ENCODE assay signal across 25 cellular contexts in the genomic region with DNA sequence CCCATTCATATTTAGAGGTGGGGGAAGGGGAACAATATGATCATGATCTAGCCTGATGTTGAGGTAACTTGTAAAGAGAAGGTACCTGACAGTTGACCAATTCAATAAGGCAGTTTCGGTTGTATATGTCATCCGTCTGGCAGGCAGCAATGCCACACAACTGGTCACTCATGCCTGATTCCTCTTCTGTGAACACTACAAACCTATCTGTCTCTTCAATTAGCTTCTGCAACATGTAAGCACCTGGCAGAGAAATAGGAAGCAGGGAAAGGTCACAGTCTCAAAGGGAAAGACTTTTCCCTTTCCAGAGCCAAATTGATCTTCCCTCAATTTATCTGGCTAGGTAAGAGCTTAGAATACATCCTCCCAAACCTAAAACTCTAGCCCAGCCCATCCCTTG.
"Had no signal": no experiment of that assay in that cellular context is flagged by ENCODE, and none has a peak within 500 bp of the region (broad histone marks: within the 10 kb centered on the region; RNA-seq: fewer than 3 reads in every experiment).

No MANE protein-coding gene starts in this region.

- H3K4me1 Mint-ChIP-seq: nephron; stimulated activated naive CD8-positive, alpha-beta T cell treated with anti-CD3 and anti-CD28 coated beads, Interleukin-15, amount 100 ng/mL, for 72 hours had no signal

- H3K27ac ChIP-seq: colonic mucosa, pancreas, skin epidermis, tibial nerve, upper lobe of right lung, vagina had no signal

- H3K4me3 Mint-ChIP-seq: endodermal cell; immature natural killer cell; naive B cell; nephron; stimulated activated naive B cell treated with anti-CD40 and anti-IgM and Interleukin-4, amounts not matched to agents 10 μg/mL and 1 μg/mL and 100 μg/mL, for 72 hours; stimulated activated naive CD8-positive, alpha-beta T cell treated with anti-CD3 and anti-CD28 coated beads, Interleukin-15, amount 100 ng/mL, for 72 hours had no signal

- ATAC-seq: sciatic nerve; stimulated activated naive B cell treated with anti-CD40 and anti-IgM and Interleukin-4, amounts not matched to agents 10 μg/mL and 1 μg/mL and 100 μg/mL, for 72 hours; stimulated activated naive CD8-positive, alpha-beta T cell treated with anti-CD3 and anti-CD28 coated beads, Interleukin-15, amount 100 ng/mL, for 72 hours; upper lobe of right lung had no signal

- H3K27me3 ChIP-seq: colonic mucosa, pancreas, testis, tibial nerve, upper lobe of right lung, vagina had no signal

- H3K27me3 Mint-ChIP-seq: naive B cell; progenitor cell of endocrine pancreas; stimulated activated naive B cell treated with anti-CD40 and anti-IgM and Interleukin-4, amounts not matched to agents 10 μg/mL and 1 μg/mL and 100 μg/mL, for 72 hours; stimulated activated naive CD8-positive, alpha-beta T cell treated with anti-CD3 and anti-CD28 coated beads, Interleukin-15, amount 100 ng/mL, for 72 hours had no signal

- H3K4me3 ChIP-seq: colonic mucosa, lung, pancreas, skin epidermis, testis, tibial nerve, upper lobe of right lung, vagina had no signal

- H3K9me3 Mint-ChIP-seq: endodermal cell; immature natural killer cell; naive B cell; nephron; stimulated activated naive B cell treated with anti-CD40 and anti-IgM and Interleukin-4, amounts not matched to agents 10 μg/mL and 1 μg/mL and 100 μg/mL, for 72 hours; stimulated activated naive CD8-positive, alpha-beta T cell treated with anti-CD3 and anti-CD28 coated beads, Interleukin-15, amount 100 ng/mL, for 72 hours had no signal

- FAIRE-seq: endothelial cell of umbilical vein, keratinocyte, pancreas had no signal

- H3K9me3 ChIP-seq: colonic mucosa, pancreas, testis, tibial nerve, upper lobe of right lung, vagina had no signal

- H3K27ac Mint-ChIP-seq: endodermal cell, nephron, progenitor cell of endocrine pancreas had no signal

- H3K4me1 ChIP-seq: colonic mucosa, pancreas, testis, tibial nerve, upper lobe of right lung, vagina had no signal

- DNase-seq: colonic mucosa; effector CD4-positive, alpha-beta T cell; endodermal cell; erythroblast; foreskin melanocyte; immature natural killer cell; mesenchymal stem cell; naive B cell; occipital lobe; stimulated activated CD4-positive, alpha-beta T cell treated with anti-CD3 and anti-CD28 coated beads, Interleukin-2, amount 100 ng/mL, for 24 hours; stimulated activated CD4-positive, alpha-beta T cell treated with anti-CD3 and anti-CD28 coated beads, Interleukin-4, amount 100 ng/mL, for 4 hours; stimulated activated naive B cell treated with anti-CD40 and anti-IgM and Interleukin-4, amounts not matched to agents 10 μg/mL and 1 μg/mL and 100 μg/mL, for 72 hours; stimulated activated naive CD8-positive, alpha-beta T cell treated with anti-CD3 and anti-CD28 coated beads, Interleukin-15, amount 100 ng/mL, for 72 hours; upper lobe of right lung had no signal
